18 cellular contexts compared by ENCODE assay signal in genomic region chr14:61780125-61780524, GRCh38. TPM values are rescaled to one million over a fixed set of nuclear protein-coding genes. Genes with fewer than 3 reads are reported as not detected.
DNase-seq lines count a peak whose midpoint lies in the region; ATAC-seq and TF ChIP-seq lines count a peak whose summit lies in the region.
"Had no signal": no experiment of that assay in that cellular context is flagged by ENCODE, and none has a peak within 500 bp of the region (broad histone marks: within the 10 kb centered on the region; RNA-seq: fewer than 3 reads in every experiment).

No MANE protein-coding gene starts in this region.

- H3K4me3 ChIP-seq in CD8-positive, alpha-beta T cell (ENCODE audit: low read depth, low read length): no peak overlapping the region
- H3K4me3 ChIP-seq in vagina: no peak overlapping the region
- H3K4me3 ChIP-seq: BLaER1, body of pancreas, SK-N-MC had no signal

- peak overlapping the region; percentile 84 for H3K27ac Mint-ChIP-seq in CD8-positive, alpha-beta T cell
- peak overlapping the region; percentile 58 for H3K27ac Mint-ChIP-seq in activated CD4-positive, alpha-beta memory T cell treated with anti-CD3 and anti-CD28 coated beads for 36 hours
- H3K27ac Mint-ChIP-seq: IgD-negative memory B cell had no signal

- H3K4me1 Mint-ChIP-seq in CD8-positive, alpha-beta T cell (ENCODE audit: low read depth): peaks cover 31% of the 10 kb centered on the region
- H3K4me1 Mint-ChIP-seq in activated CD4-positive, alpha-beta memory T cell treated with anti-CD3 and anti-CD28 coated beads for 36 hours (ENCODE audit: low read depth): peaks cover 22% of the 10 kb centered on the region
- H3K4me1 Mint-ChIP-seq: IgD-negative memory B cell had no signal

- intact Hi-C loops in CD8-positive, alpha-beta T cell (cut with DNase I, micrococcal nuclease): no loop called here
- intact Hi-C loops in activated CD4-positive, alpha-beta memory T cell treated with anti-CD3 and anti-CD28 coated beads for 36 hours (cut with micrococcal nuclease): loop anchor here (2.0 kb wide), 1 partner anchor 17 kb away; the partner anchor contains the start of gene SNAPC1
- intact Hi-C loops in vagina (cut with DNase I): no loop called here

- H3K36me3 Mint-ChIP-seq in CD8-positive, alpha-beta T cell: peaks cover 47% of the 10 kb centered on the region
- H3K36me3 Mint-ChIP-seq in activated CD4-positive, alpha-beta memory T cell treated with anti-CD3 and anti-CD28 coated beads for 36 hours: peaks cover 28% of the 10 kb centered on the region

- peak in 1 of 7 experiments; percentile 49 for DNase-seq in CD8-positive, alpha-beta T cell
- peak; percentile 27 for DNase-seq in activated CD4-positive, alpha-beta memory T cell treated with anti-CD3 and anti-CD28 coated beads for 36 hours
- DNase-seq in cerebellar nuclear complex (lab: John Stamatoyannopoulos, UW): no peak
- DNase-seq in vagina (ENCODE audit: extremely low spot score in 2 of 2): no peak
- no peak for DNase-seq in NCI-H82 treated with DMSO at 0.1 percent for 48 hours (lab: John Stamatoyannopoulos, UW; ENCODE audit: unreplicated experiment)
- DNase-seq: body of pancreas; head of caudate nucleus; left ventricle myocardium superior; NCI-H187; NK-92 treated with Interleukin-12 subunit alpha and Interleukin-12 subunit beta, amount 100 ng/mL, for 24 hours; stimulated activated CD8-positive, alpha-beta memory T cell treated with anti-CD3 and anti-CD28 coated beads, Interleukin-4, amount 100 ng/mL, for 48 hours had no signal

- H3K27me3 ChIP-seq in CD8-positive, alpha-beta T cell (ENCODE audit: insufficient read depth, low read length): no peaks in the 10 kb centered on the region
- H3K27me3 ChIP-seq in vagina: no peaks in the 10 kb centered on the region
- H3K27me3 ChIP-seq: BLaER1, body of pancreas, neutrophil had no signal

- peak overlapping the region; percentile 61 for H3K4me3 Mint-ChIP-seq in CD8-positive, alpha-beta T cell
- H3K4me3 Mint-ChIP-seq in activated CD4-positive, alpha-beta memory T cell treated with anti-CD3 and anti-CD28 coated beads for 36 hours: no peak overlapping the region
- H3K4me3 Mint-ChIP-seq: IgD-negative memory B cell had no signal

- TF ChIP-seq CTCF in CD8-positive, alpha-beta T cell (IDR thresholded peaks at IDR 0.05): no peak
- TF ChIP-seq CTCF in vagina (IDR thresholded peaks at IDR 0.05): no peak

- no peaks in the 10 kb centered on the region for H3K27me3 Mint-ChIP-seq in CD8-positive, alpha-beta T cell (ENCODE audit: low read depth)
- H3K27me3 Mint-ChIP-seq in activated CD4-positive, alpha-beta memory T cell treated with anti-CD3 and anti-CD28 coated beads for 36 hours: no peaks in the 10 kb centered on the region
- H3K27me3 Mint-ChIP-seq: IgD-negative memory B cell had no signal

- H3K27ac ChIP-seq in CD8-positive, alpha-beta T cell (ENCODE audit: low read depth, low read length): peak overlapping the region; percentile 29
- no peak overlapping the region for H3K27ac ChIP-seq in vagina
- H3K27ac ChIP-seq: BLaER1, body of pancreas, neutrophil, SK-N-MC had no signal

- no peaks in the 10 kb centered on the region for H3K9me3 ChIP-seq in CD8-positive, alpha-beta T cell (ENCODE audit: low read length)
- H3K9me3 ChIP-seq in vagina: no peaks in the 10 kb centered on the region
- H3K9me3 ChIP-seq: BLaER1, body of pancreas, neutrophil had no signal

- ATAC-seq in CD8-positive, alpha-beta T cell: peak; percentile 67
- peak; percentile 43 for ATAC-seq in GM18867 (IDR thresholded peaks at IDR 0.05; ENCODE audit: unreplicated experiment)
- peak; percentile 98 for ATAC-seq in HG02870 (IDR thresholded peaks at IDR 0.05; ENCODE audit: unreplicated experiment)
- no peak for ATAC-seq in GM19351 (IDR thresholded peaks at IDR 0.05; ENCODE audit: unreplicated experiment)
- ATAC-seq: body of pancreas, left ventricle myocardium superior had no signal

- H3K9me3 Mint-ChIP-seq in CD8-positive, alpha-beta T cell: no peaks in the 10 kb centered on the region
- H3K9me3 Mint-ChIP-seq in activated CD4-positive, alpha-beta memory T cell treated with anti-CD3 and anti-CD28 coated beads for 36 hours: no peaks in the 10 kb centered on the region
- H3K9me3 Mint-ChIP-seq: IgD-negative memory B cell had no signal

- peaks cover 30% of the 10 kb centered on the region for H3K4me1 ChIP-seq in CD8-positive, alpha-beta T cell (ENCODE audit: insufficient read depth, low read length)
- H3K4me1 ChIP-seq in vagina: no peaks in the 10 kb centered on the region
- H3K4me1 ChIP-seq: BLaER1, body of pancreas had no signal

- CTCF ChIA-PET in CD8-positive, alpha-beta T cell (lab: Charles Lee): interaction anchor here (1.2 to 2.5 kb wide), 2 partner anchors 11 to 57 kb away, joined by 3 to 14 read pairs; no protein-coding TSS in a partner anchor
- CTCF ChIA-PET in activated CD4-positive, alpha-beta memory T cell treated with anti-CD3 and anti-CD28 coated beads for 36 hours (lab: Charles Lee): interaction anchor here (1.3 kb wide), 1 partner anchor 57 kb away, joined by 3 read pairs; no protein-coding TSS in a partner anchor

- TF ChIP-seq POLR2A in vagina (IDR thresholded peaks at IDR 0.05): no peak

- no peaks in the 10 kb centered on the region for H3K36me3 ChIP-seq in CD8-positive, alpha-beta T cell (ENCODE audit: insufficient read depth, low read length)
- H3K36me3 ChIP-seq in vagina: peaks cover 0 to 65% of the 10 kb centered on the region in 2 donors

- POLR2A ChIA-PET in CD8-positive, alpha-beta T cell (lab: Charles Lee): interaction anchor here (0.9 kb wide), 1 partner anchor 18 kb away, joined by 4 read pairs; the partner anchor contains the start of gene SNAPC1
- POLR2A ChIA-PET in activated CD4-positive, alpha-beta memory T cell treated with anti-CD3 and anti-CD28 coated beads for 36 hours (lab: Charles Lee): interaction anchor here (1.1 kb wide), 1 partner anchor 86 kb away, joined by 3 read pairs; no protein-coding TSS in a partner anchor

RNA-seq across cellular contexts. Expression of gene SNAPC1, which starts 17.9 kb away (rescaled TPM):
- 1 to 10 TPM; 6.8 to 7.4 TPM for total RNA-seq in CD8-positive, alpha-beta T cell
- total RNA-seq in activated CD4-positive, alpha-beta memory T cell treated with anti-CD3 and anti-CD28 coated beads for 36 hours: 1 to 10 TPM; 9.1 TPM
- 6.6 TPM for total RNA-seq in vagina

RNA-seq across cellular contexts. Expression of gene SYT16, which starts 32.4 kb away (rescaled TPM):
- not detected for total RNA-seq in CD8-positive, alpha-beta T cell
- total RNA-seq in activated CD4-positive, alpha-beta memory T cell treated with anti-CD3 and anti-CD28 coated beads for 36 hours: not detected
- 0.74 TPM for total RNA-seq in vagina
- total RNA-seq: left ventricle myocardium superior had no signal
